Comparison of ENCODE assay signal across 26 cellular contexts in the genomic region with DNA sequence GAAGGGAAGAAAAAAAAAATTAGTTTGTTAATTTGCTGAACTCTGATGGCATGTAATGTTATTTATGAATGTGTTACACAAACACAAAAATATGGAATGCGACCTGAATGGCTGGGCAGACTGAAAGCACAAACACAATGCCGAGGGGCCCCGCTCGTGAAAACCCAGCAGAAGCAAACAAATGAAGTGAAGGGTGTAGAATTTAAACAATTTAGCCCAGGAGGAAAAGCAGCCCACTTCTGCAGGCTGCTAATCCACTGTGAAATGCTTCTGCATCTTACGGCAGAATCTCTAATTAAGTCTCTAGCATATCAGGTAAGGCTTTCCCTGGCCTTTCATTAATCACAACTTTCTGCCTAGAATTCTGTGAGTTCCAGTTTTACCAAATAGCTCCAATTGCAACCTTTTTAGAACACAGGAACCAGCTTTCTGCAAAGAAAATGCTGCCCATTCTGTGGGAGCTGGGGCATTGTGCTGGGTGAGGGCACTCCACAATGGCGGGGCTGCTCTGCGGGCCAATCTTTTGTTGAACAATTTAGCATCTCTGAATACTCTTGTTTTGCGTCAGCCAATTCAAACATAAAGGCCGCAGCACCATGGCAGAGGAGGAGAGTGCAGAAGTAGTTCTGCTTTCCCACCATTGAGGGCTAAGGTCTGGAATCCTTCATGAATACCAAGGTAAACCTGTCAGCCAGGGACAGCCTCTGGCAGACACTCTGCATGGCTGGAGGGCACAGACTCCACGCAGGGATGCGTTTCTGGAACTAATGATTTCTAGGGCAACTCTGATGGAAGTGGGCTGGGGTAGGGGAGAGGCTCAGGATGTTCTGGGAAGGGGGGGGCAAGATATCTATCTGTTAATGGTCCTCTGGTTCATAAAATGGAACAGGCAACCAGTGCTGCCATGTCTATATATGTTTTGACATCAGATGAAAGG.
DNase-seq lines count a peak whose midpoint lies in the region.
"Had no signal": no experiment of that assay in that cellular context is flagged by ENCODE, and none has a peak within 500 bp of the region (broad histone marks: within the 10 kb centered on the region; RNA-seq: fewer than 3 reads in every experiment).

No MANE protein-coding gene starts in this region.

- H3K27ac ChIP-seq in cingulate gyrus (ENCODE audit: low read depth, low read length) (peak overlapping the region; percentile 23), mesodermal cell (ENCODE audit: low read depth, low read length, severe bottlenecking) (peak overlapping the region; percentile 85), rectal smooth muscle tissue (ENCODE audit: low read depth, low read length) (peak overlapping the region; percentile 60)
- H3K27ac ChIP-seq: esophagus squamous epithelium, foreskin keratinocyte, uterus had no signal

- H3K27me3 ChIP-seq in HAP-1 (ENCODE audit: low read depth), result no peaks in the 10 kb centered on the region
- H3K27me3 ChIP-seq in rectal smooth muscle tissue (ENCODE audit: control insufficient read depth, insufficient read depth, low read length), result no peaks in the 10 kb centered on the region
- H3K27me3 ChIP-seq: esophagus squamous epithelium, foreskin keratinocyte, heart left ventricle, uterus had no signal

- DNase-seq in HAP-1 (ENCODE audit: low spot score in 2 of 2) (peak; percentile 42 to 66), mucosa of gallbladder (ENCODE audit: low spot score) (no peak), NCI-H2171 (lab: John Stamatoyannopoulos, UW) (no peak), pons (ENCODE audit: low spot score) (no peak), epidermal melanocyte (ENCODE audit: insufficient read length, low spot score) (no peak)
- DNase-seq: activated CD4-positive, alpha-beta memory T cell treated with anti-CD3 and anti-CD28 coated beads, Interleukin-2, amount 10 ng/mL, durations not matched to agents 7 days and 5 days; activated CD8-positive, alpha-beta memory T cell treated with anti-CD3 and anti-CD28 coated beads, Interleukin-2, amount 50 U/mL, for 4 hours; activated naive CD4-positive, alpha-beta T cell treated with Interleukin-2 at 50 U/mL for 16 hours; CD8-positive, alpha-beta memory T cell; dermis blood vessel endothelial cell; esophagus squamous epithelium; foreskin keratinocyte; heart left ventricle; MV-4-11; naive B cell; NCI-H1436 treated with DMSO at 0.1 percent for 48 hours; NCI-H2081 treated with DMSO at 0.1 percent for 48 hours; NCI-H748 treated with DMSO at 0.1 percent for 48 hours; occipital lobe; Right ventricle myocardium superior; small intestine; stimulated activated naive CD4-positive, alpha-beta T cell treated with Interleukin-2 at 50 U/mL for 16 hours; uterus had no signal

- peaks cover 32% of the 10 kb centered on the region for H3K4me1 ChIP-seq in HAP-1
- peaks cover 28% of the 10 kb centered on the region for H3K4me1 ChIP-seq in mesodermal cell (ENCODE audit: control insufficient read depth, insufficient read depth, low read length, poor library complexity, severe bottlenecking)
- H3K4me1 ChIP-seq in rectal smooth muscle tissue (ENCODE audit: control insufficient read depth, insufficient read depth, low read length), result peaks cover 18% of the 10 kb centered on the region
- H3K4me1 ChIP-seq: esophagus squamous epithelium, foreskin keratinocyte, uterus had no signal

- H3K9me3 ChIP-seq in HAP-1 (no peaks in the 10 kb centered on the region), mesodermal cell (ENCODE audit: control insufficient read depth, low read length) (no peaks in the 10 kb centered on the region)
- H3K9me3 ChIP-seq: esophagus squamous epithelium, heart left ventricle, uterus had no signal

- peaks cover 83% of the 10 kb centered on the region for H3K36me3 ChIP-seq in HAP-1 (replicated peaks)
- peaks cover 83% of the 10 kb centered on the region for H3K36me3 ChIP-seq in mesodermal cell (ENCODE audit: control insufficient read depth, insufficient read depth, low read length)
- peaks cover 24% of the 10 kb centered on the region for H3K36me3 ChIP-seq in rectal smooth muscle tissue (ENCODE audit: control insufficient read depth, insufficient read depth, low read length)
- H3K36me3 ChIP-seq: uterus had no signal

- in situ Hi-C loops in HAP-1 (cut with MboI; ENCODE audit: low sequenced_read_pairs), result no loop called here

- 62 to 68% methylated on average over 5 to 11 of the region's 11 CpGs for WGBS in mesodermal cell (ENCODE audit: insufficient coverage in 2 of 2), 2 experiments

- no peak overlapping the region for H3K9ac ChIP-seq in rectal smooth muscle tissue (ENCODE audit: low read length)

- H3K4me3 ChIP-seq in HAP-1, result no peak overlapping the region
- no peak overlapping the region for H3K4me3 ChIP-seq in mesodermal cell (ENCODE audit: extremely low read depth, insufficient read depth, low read length, poor library complexity, severe bottlenecking)
- no peak overlapping the region for H3K4me3 ChIP-seq in rectal smooth muscle tissue (ENCODE audit: low read length)
- H3K4me3 ChIP-seq: esophagus squamous epithelium, heart left ventricle, uterus had no signal

Comparison
In these comparisons a context has a peak if more than half of its experiments do, and no peak if none do; other contexts are left out.
1. DNase-seq: peak in HAP-1 (2 of 2); none in mucosa of gallbladder (single experiment), NCI-H2171 (single experiment), pons (single experiment) and epidermal melanocyte (single experiment).
2. H3K27ac ChIP-seq: peak in every context shown above with its lines; median percentile 85 in mesodermal cell; 60 in rectal smooth muscle tissue; 23 in cingulate gyrus.